In genomic region chr2:154568413-154568812, GRCh38 we compare ENCODE assay signal across 21 cellular contexts.
"Had no signal": no experiment of that assay in that cellular context is flagged by ENCODE, and none has a peak within 500 bp of the region (broad histone marks: within the 10 kb centered on the region; RNA-seq: fewer than 3 reads in every experiment).

No MANE protein-coding gene starts in this region.

- DNase-seq: Kasumi-1, MM.1S, NCI-H1092 treated with DMSO at 0.1 percent for 48 hours, NCI-H1436, NCI-H187, NCI-H2029 treated with DMSO at 0.1 percent for 48 hours, NCI-H2171 treated with DMSO at 0.1 percent for 48 hours, NCI-H2227 treated with DMSO at 0.1 percent for 48 hours, NCI-H510A, NCI-H524 treated with DMSO at 0.1 percent for 48 hours, NCI-H69, NCI-H774, Right ventricle myocardium superior, RPMI8226, SIG-M5 had no signal

- H3K9ac ChIP-seq: KMS-11 had no signal

- H3K36me3 Mint-ChIP-seq: IgD-negative memory B cell had no signal

- H3K4me2 ChIP-seq: KMS-11 had no signal

- H3K4me3 Mint-ChIP-seq: IgD-negative memory B cell had no signal

- H3K36me3 ChIP-seq: SJSA1 had no signal

- H3K27me3 ChIP-seq: SJSA1 had no signal

- H3K9me3 ChIP-seq: SJSA1 had no signal

- H3K4me1 ChIP-seq: SJSA1 had no signal

- H3K27me3 Mint-ChIP-seq: IgD-negative memory B cell had no signal

- H3K4me3 ChIP-seq: K562, SJSA1, SK-N-MC had no signal

- H3K27ac ChIP-seq: HL-60, KMS-11, SJSA1, SK-N-MC had no signal

- H3K27ac Mint-ChIP-seq: IgD-negative memory B cell had no signal

- H3K4me1 Mint-ChIP-seq: IgD-negative memory B cell had no signal

- ATAC-seq: K562 had no signal
